24 cellular contexts compared by ENCODE assay signal in genomic region chr6:56706981-56707726, GRCh38.
A peak's percentile ranks its signal among the peaks of the same experiment; 100 is the strongest.
DNase-seq lines count a peak whose midpoint lies in the region; ATAC-seq and TF ChIP-seq lines count a peak whose summit lies in the region.
"Had no signal": no experiment of that assay in that cellular context is flagged by ENCODE, and none has a peak within 500 bp of the region (broad histone marks: within the 10 kb centered on the region; RNA-seq: fewer than 3 reads in every experiment).

No MANE protein-coding gene starts in this region.

- no peak overlapping the region for H4K8ac ChIP-seq in H9 (replicated peaks; ENCODE audit: insufficient read length, low read depth, low read length)

- H3K9me3 Mint-ChIP-seq in osteocyte (ENCODE audit: unreplicated experiment) (no peaks in the 10 kb centered on the region), H9 (no peaks in the 10 kb centered on the region)
- H3K9me3 Mint-ChIP-seq: natural killer cell; T-helper 1 cell treated with Interleukin-12 subunit alpha and Interleukin-12 subunit beta and Interleukin-4 antibody, amounts not matched to agents 30 μg/mL and 1 μg/mL, for 36 hours had no signal

- H3K23ac ChIP-seq in H9 (ENCODE audit: insufficient read length, low read depth, low read length) = no peak overlapping the region

- H3K23me2 ChIP-seq in H9 (ENCODE audit: insufficient read length, low read depth, low read length, poor library complexity, severe bottlenecking) = no peaks in the 10 kb centered on the region

- no peak overlapping the region for H3K4ac ChIP-seq in H9 (ENCODE audit: low read depth, low read length)

- no peak overlapping the region for H4K91ac ChIP-seq in H9 (ENCODE audit: insufficient read length, low read depth, low read length)

- no CpG with 5 or more reads among the region's 5 CpGs for WGBS in H9 (ENCODE audit: extremely low coverage, insufficient read length, low lambda C conversion rate)

- no peaks in the 10 kb centered on the region for H3K27me3 Mint-ChIP-seq in osteocyte (ENCODE audit: unreplicated experiment)
- no peaks in the 10 kb centered on the region for H3K27me3 Mint-ChIP-seq in H9 (ENCODE audit: low read depth)

- no peak for TF ChIP-seq POLR2A in uterus (IDR thresholded peaks at IDR 0.05)

- H2AK5ac ChIP-seq in H9 (ENCODE audit: insufficient read length, low read length) = no peak overlapping the region

- TF ChIP-seq CTCF in right atrium auricular region (IDR thresholded peaks at IDR 0.05) (no peak), osteocyte (IDR thresholded peaks at IDR 0.05) (no peak), H9 (conservative IDR thresholded peaks at IDR 0.05) (no peak), uterus (IDR thresholded peaks at IDR 0.05) (no peak)

- no peak overlapping the region for H3K4me2 ChIP-seq in H9 (ENCODE audit: insufficient read depth, insufficient read length, low read length)

- no peaks in the 10 kb centered on the region for H3K27me3 ChIP-seq in right atrium auricular region
- no peaks in the 10 kb centered on the region for H3K27me3 ChIP-seq in H9 (ENCODE audit: insufficient read depth, low read length)
- no peaks in the 10 kb centered on the region for H3K27me3 ChIP-seq in uterus
- H3K27me3 ChIP-seq: BE2C, SJSA1, upper lobe of left lung had no signal

- peaks cover 24% of the 10 kb centered on the region for H3K4me1 Mint-ChIP-seq in osteocyte (ENCODE audit: unreplicated experiment)
- peaks cover 9 to 11% of the 10 kb centered on the region in 2 experiments for H3K4me1 Mint-ChIP-seq in H9
- H3K4me1 Mint-ChIP-seq: natural killer cell had no signal

- H3K9me3 ChIP-seq in right atrium auricular region = no peaks in the 10 kb centered on the region
- H3K9me3 ChIP-seq in H9 (ENCODE audit: control insufficient read depth, low read depth, low read length) = no peaks in the 10 kb centered on the region
- no peaks in the 10 kb centered on the region for H3K9me3 ChIP-seq in uterus
- H3K9me3 ChIP-seq: BE2C, SJSA1, upper lobe of left lung had no signal

- H2BK15ac ChIP-seq in H9 (ENCODE audit: low read depth, low read length) = no peak overlapping the region

- H3K36me3 Mint-ChIP-seq in osteocyte (ENCODE audit: unreplicated experiment) = peaks cover 3% of the 10 kb centered on the region
- H3K36me3 Mint-ChIP-seq in H9 (ENCODE audit: insufficient read depth in 1 of 3, low read depth in 3 of 3) = no peaks in the 10 kb centered on the region
- H3K36me3 Mint-ChIP-seq: natural killer cell had no signal

- no peaks in the 10 kb centered on the region for H4K20me1 ChIP-seq in H9 (ENCODE audit: control insufficient read depth, insufficient read depth, insufficient read length)

- no peak overlapping the region for H2BK12ac ChIP-seq in H9 (ENCODE audit: insufficient read length, low read depth, low read length)

- no peak overlapping the region for H4K5ac ChIP-seq in H9 (ENCODE audit: insufficient read length, low read depth, low read length)

- no peak overlapping the region for H2BK5ac ChIP-seq in H9 (ENCODE audit: insufficient read length, low read length)

- intact Hi-C loops in Right ventricle myocardium superior (cut with DNase I) = loop anchor here (5.0 kb wide), 1 partner anchor 145 kb away; no protein-coding TSS in a partner anchor
- intact Hi-C loops in uterus (cut with DNase I; ENCODE audit: low total_unique reads) = loop anchor here (5.0 kb wide), 1 partner anchor 135 kb away; no protein-coding TSS in a partner anchor

- no peak overlapping the region for H3K14ac ChIP-seq in H9 (ENCODE audit: insufficient read depth, low read length)

- H3K4me3 ChIP-seq in right atrium auricular region (no peak overlapping the region), uterus (no peak overlapping the region)
- H3K4me3 ChIP-seq: K562, SJSA1, upper lobe of left lung had no signal

- peaks cover 5% of the 10 kb centered on the region; the same call in 1 of the 2 replicates for H3K79me2 ChIP-seq in H9 (ENCODE audit: insufficient read depth, low read length)
- H3K79me2 ChIP-seq: parathyroid adenoma had no signal

- H3K36me3 ChIP-seq in right atrium auricular region (no peaks in the 10 kb centered on the region), uterus (no peaks in the 10 kb centered on the region)
- H3K36me3 ChIP-seq: BE2C, SJSA1, upper lobe of left lung had no signal

- H3K4me3 Mint-ChIP-seq in osteocyte (ENCODE audit: unreplicated experiment) (no peak overlapping the region), H9 (no peak overlapping the region)
- H3K4me3 Mint-ChIP-seq: natural killer cell; T-helper 1 cell treated with Interleukin-12 subunit alpha and Interleukin-12 subunit beta and Interleukin-4 antibody, amounts not matched to agents 30 μg/mL and 1 μg/mL, for 36 hours had no signal

- no peak overlapping the region for H3K9ac ChIP-seq in H9 (ENCODE audit: extremely low read depth, insufficient read length, low read length)
- H3K9ac ChIP-seq: parathyroid adenoma had no signal

- H3K56ac ChIP-seq in H9 (ENCODE audit: insufficient read length, low read depth, low read length) = no peak overlapping the region

- H3K27ac Mint-ChIP-seq in osteocyte (ENCODE audit: unreplicated experiment) (peak overlapping the region; percentile 85), H9 (no peak overlapping the region; a peak in 1 of 7 replicates)
- H3K27ac Mint-ChIP-seq: natural killer cell; T-helper 1 cell treated with Interleukin-12 subunit alpha and Interleukin-12 subunit beta and Interleukin-4 antibody, amounts not matched to agents 30 μg/mL and 1 μg/mL, for 36 hours had no signal

- H2BK20ac ChIP-seq in H9 (ENCODE audit: low read depth, low read length, poor library complexity, severe bottlenecking) = no peak overlapping the region

- H3K27ac ChIP-seq in right atrium auricular region (peak overlapping the region in 1 of 2 donors; percentile 15), H9 (ENCODE audit: insufficient read length, low read depth, low read length) (no peak overlapping the region), uterus (no peak overlapping the region)
- H3K27ac ChIP-seq: epithelial cell of prostate, parathyroid adenoma, upper lobe of left lung had no signal

- H2BK120ac ChIP-seq in H9 (ENCODE audit: low read depth, low read length, poor library complexity, severe bottlenecking) = no peak overlapping the region

- H2AFZ ChIP-seq in H9 (ENCODE audit: low read length) = no peak overlapping the region
- H2AFZ ChIP-seq: parathyroid adenoma had no signal

- no peak overlapping the region for H3T11ph ChIP-seq in H9 (ENCODE audit: low read length)

- H3K4me1 ChIP-seq in right atrium auricular region (peaks cover 0 to 11% of the 10 kb centered on the region in 2 donors), H9 (ENCODE audit: insufficient read depth, low read length) (peaks cover 2% of the 10 kb centered on the region; the same call in 1 of the 2 replicates), uterus (no peaks in the 10 kb centered on the region)
- H3K4me1 ChIP-seq: BE2C, parathyroid adenoma had no signal

- ATAC-seq in Right ventricle myocardium superior (ENCODE audit: poor library complexity) (peak; percentile 28), GM21723 (IDR thresholded peaks at IDR 0.05; ENCODE audit: unreplicated experiment) (no peak)
- ATAC-seq: K562; natural killer cell; PC-3; stimulated activated naive CD8-positive, alpha-beta T cell treated with anti-CD3 and anti-CD28 coated beads, Interleukin-15, Interleukin-2, amounts not matched to agents 100 U/mL and 50 U/mL, for 24 hours had no signal

- no peak overlapping the region for H3K18ac ChIP-seq in H9 (ENCODE audit: insufficient read length, low read depth, low read length)

- DNase-seq in Right ventricle myocardium superior = no peak
- no peak for DNase-seq in right atrium auricular region (ENCODE audit: low spot score)
- DNase-seq in globus pallidus (ENCODE audit: low spot score) = peak; percentile 80
- DNase-seq in osteocyte (ENCODE audit: extremely low spot score, unreplicated experiment) = no peak
- no peak for DNase-seq in H9
- DNase-seq in uterus = no peak
- no peak for DNase-seq in NCI-H2196 treated with DMSO at 0.1 percent for 48 hours (lab: John Stamatoyannopoulos, UW; ENCODE audit: unreplicated experiment)
- DNase-seq: activated CD4-positive, alpha-beta T cell treated with anti-CD3 and anti-CD28 coated beads for 48 hours; BE2C; foreskin fibroblast; kidney; mesendoderm; natural killer cell; NCI-H187; NCI-H226; PC-3; stimulated activated naive CD8-positive, alpha-beta T cell treated with anti-CD3 and anti-CD28 coated beads, Interleukin-15, Interleukin-2, amounts not matched to agents 100 U/mL and 50 U/mL, for 24 hours; upper lobe of left lung had no signal

- H3K79me1 ChIP-seq in H9 (ENCODE audit: insufficient read depth, low read depth, low read length, poor library complexity, severe bottlenecking) = no peaks in the 10 kb centered on the region
